24 cellular contexts compared by ENCODE assay signal in genomic region chr10:11713963-11714362, GRCh38.
"Had no signal": no experiment of that assay in that cellular context is flagged by ENCODE, and none has a peak within 500 bp of the region (broad histone marks: within the 10 kb centered on the region; RNA-seq: fewer than 3 reads in every experiment).

No MANE protein-coding gene starts in this region.

- H3K4me3 Mint-ChIP-seq: activated B cell treated with CpG ODN at 0.5 μM for 24 hours; activated CD8-positive, alpha-beta T cell treated with anti-CD3 and anti-CD28 coated beads for 36 hours; activated T-cell treated with anti-CD3 and anti-CD28 coated beads, Interleukin-2, amount 50 U/mL, for 4 hours; activated T-helper 17 cell treated with anti-CD3 and anti-CD28 coated beads, Interleukin-2, amount 50 U/mL, for 72 hours; nephron; T-helper 2 cell treated with Interferon-gamma antibody and Interleukin-4, amounts not matched to agents 5 μg/mL and 100 μg/mL, for 36 hours; type B pancreatic cell had no signal

- H3K9me3 Mint-ChIP-seq: activated T-helper 17 cell treated with anti-CD3 and anti-CD28 coated beads, Interleukin-2, amount 50 U/mL, for 72 hours; type B pancreatic cell had no signal

- H3K9me3 ChIP-seq: thoracic aorta, uterus had no signal

- H3K27ac ChIP-seq: esophagus muscularis mucosa, foreskin keratinocyte, left lung, thoracic aorta, uterus had no signal

- H3K4me1 ChIP-seq: esophagus muscularis mucosa, foreskin keratinocyte, uterus had no signal

- H3K36me3 Mint-ChIP-seq: type B pancreatic cell had no signal

- DNase-seq: activated B cell treated with CpG ODN at 0.5 μM for 24 hours; activated CD4-positive, alpha-beta T cell treated with anti-CD3 and anti-CD28 coated beads, Interleukin-2, amount 50 U/mL, for 1 hour; activated CD8-positive, alpha-beta T cell treated with anti-CD3 and anti-CD28 coated beads for 36 hours; activated gamma-delta T cell treated with Interleukin-2 at 50 U/mL for 16 hours; activated naive CD4-positive, alpha-beta T cell treated with anti-CD3 and anti-CD28 coated beads, Interleukin-2, amount 50 U/mL, for 16 hours; activated T-cell treated with anti-CD3 and anti-CD28 coated beads, Interleukin-2, amount 50 U/mL, for 4 hours; amniotic stem cell; central memory CD4-positive, alpha-beta T cell; dermis blood vessel endothelial cell; effector CD4-positive, alpha-beta T cell; left lung; occipital lobe; spleen; stimulated activated naive CD4-positive, alpha-beta T cell treated with Interleukin-2 at 50 U/mL for 16 hours; T-helper 1 cell had no signal

- H3K27me3 Mint-ChIP-seq: activated B cell treated with CpG ODN at 0.5 μM for 24 hours, type B pancreatic cell had no signal

- H3K36me3 ChIP-seq: esophagus muscularis mucosa, left lung, spleen, thoracic aorta, uterus had no signal

- H3K27ac Mint-ChIP-seq: activated B cell treated with CpG ODN at 0.5 μM for 24 hours; activated CD8-positive, alpha-beta T cell treated with anti-CD3 and anti-CD28 coated beads for 36 hours; activated T-helper 17 cell treated with anti-CD3 and anti-CD28 coated beads, Interleukin-2, amount 50 U/mL, for 72 hours; T-helper 2 cell treated with Interferon-gamma antibody and Interleukin-4, amounts not matched to agents 5 μg/mL and 100 μg/mL, for 36 hours had no signal

- H3K4me3 ChIP-seq: esophagus muscularis mucosa, left lung, lung, spleen, thoracic aorta, uterus had no signal

- H3K27me3 ChIP-seq: esophagus muscularis mucosa, spleen, uterus had no signal
